Comparison of ENCODE assay signal across 8 cellular contexts in genomic region chr15:41772720-41773331, GRCh38. TPM values are rescaled to one million over a fixed set of nuclear protein-coding genes. Genes with fewer than 3 reads are reported as not detected.
DNase-seq lines count a peak whose midpoint lies in the region; ATAC-seq and TF ChIP-seq lines count a peak whose summit lies in the region.

No MANE protein-coding gene starts in this region.

- peak overlapping the region; percentile 49 for H3K4me3 ChIP-seq in GM23338

- H3K27ac Mint-ChIP-seq in GM23338: peak overlapping the region; percentile 99; the same call in 1 of the 2 replicates
- H3K27ac Mint-ChIP-seq in effector memory CD8-positive, alpha-beta T cell: peak overlapping the region in 1 of 2 donors; percentile 97

- no peaks in the 10 kb centered on the region for H3K9me3 Mint-ChIP-seq in GM23338
- no peaks in the 10 kb centered on the region for H3K9me3 Mint-ChIP-seq in effector memory CD8-positive, alpha-beta T cell

- H3K4me1 ChIP-seq in GM23338 (ENCODE audit: insufficient read depth): peaks cover 27% of the 10 kb centered on the region

- DNase-seq in AML-193 (lab: John Stamatoyannopoulos, UW): peak; percentile 73 to 76
- DNase-seq in GM23338 (ENCODE audit: low spot score): peak; percentile 86
- DNase-seq in NCI-H526 (lab: John Stamatoyannopoulos, UW): peak; percentile 43 to 73
- peak; percentile 53 for DNase-seq in activated CD4-positive, alpha-beta T cell treated with anti-CD3 and anti-CD28 coated beads, Interleukin-2, amount 50 U/mL, for 1 hour
- peak; percentile 46 to 68 (median 58) for DNase-seq in effector memory CD8-positive, alpha-beta T cell
- DNase-seq in midbrain (lab: John Stamatoyannopoulos, UW): peak; percentile 59
- DNase-seq in stimulated activated naive CD4-positive, alpha-beta T cell (lab: John Stamatoyannopoulos, UW): peak; percentile 27 to 71 (median 54)

- H3K27me3 Mint-ChIP-seq in GM23338 (ENCODE audit: insufficient read depth, low read depth, poor library complexity): peaks cover 2% of the 10 kb centered on the region
- H3K27me3 Mint-ChIP-seq in effector memory CD8-positive, alpha-beta T cell: no peaks in the 10 kb centered on the region

- H3K36me3 ChIP-seq in GM23338 (ENCODE audit: insufficient read depth): no peaks in the 10 kb centered on the region

- H3K4me1 Mint-ChIP-seq in GM23338: peaks cover 33% of the 10 kb centered on the region
- peaks cover 40 to 45% of the 10 kb centered on the region in 2 donors for H3K4me1 Mint-ChIP-seq in effector memory CD8-positive, alpha-beta T cell (ENCODE audit: low read depth in 2 of 2)

- H4K20me1 ChIP-seq in GM23338 (replicated peaks; ENCODE audit: insufficient read depth): no peaks in the 10 kb centered on the region; the same call in 1 of the 2 replicates

- H3K36me3 Mint-ChIP-seq in GM23338 (ENCODE audit: low read depth): no peaks in the 10 kb centered on the region
- peaks cover 18% of the 10 kb centered on the region for H3K36me3 Mint-ChIP-seq in effector memory CD8-positive, alpha-beta T cell (ENCODE audit: insufficient read depth)

- no peak overlapping the region for H2AFZ ChIP-seq in GM23338

- ATAC-seq in GM23338: peak; percentile 7
- ATAC-seq in effector memory CD8-positive, alpha-beta T cell (replicated peaks): peak; percentile 18
- no peak for ATAC-seq in GM18861 (IDR thresholded peaks at IDR 0.05; ENCODE audit: unreplicated experiment)

- TF ChIP-seq CTCF in GM23338 (conservative IDR thresholded peaks at IDR 0.05; ENCODE audit: low read depth in 2 of 2): peak; percentile 71 to 78

- peaks cover 15% of the 10 kb centered on the region for H3F3A ChIP-seq in GM23338 (replicated peaks; ENCODE audit: low read depth)

- H3K79me2 ChIP-seq in GM23338 (replicated peaks; ENCODE audit: insufficient read depth): peaks cover 8% of the 10 kb centered on the region

- H3K27ac ChIP-seq in GM23338 (ENCODE audit: low read depth): peak overlapping the region; percentile 95

- peak overlapping the region; percentile 72 for H3K4me2 ChIP-seq in GM23338

- H3K27me3 ChIP-seq in GM23338 (ENCODE audit: insufficient read depth): no peaks in the 10 kb centered on the region

- peak overlapping the region; percentile 86 for H3K4me3 Mint-ChIP-seq in GM23338
- H3K4me3 Mint-ChIP-seq in effector memory CD8-positive, alpha-beta T cell: no peak overlapping the region

- H3K9me2 ChIP-seq in GM23338 (ENCODE audit: insufficient read depth): no peaks in the 10 kb centered on the region

TF ChIP-seq in GM23338, 12 proteins besides CTCF, POLR2A, EP300 and RAD21:
- TF ChIP-seq ZNF331 (CRISPR knock-in tag; IDR thresholded peaks at IDR 0.05; ENCODE audit: low read depth) (no peak), CREB1 (CRISPR knock-in tag; IDR thresholded peaks at IDR 0.05; ENCODE audit: low read depth) (no peak), ZNF114 (CRISPR knock-in tag; IDR thresholded peaks at IDR 0.05) (no peak), EZH2 (IDR thresholded peaks at IDR 0.05; ENCODE audit: low read depth, unreplicated experiment) (no peak), JUNB (IDR thresholded peaks at IDR 0.05; ENCODE audit: unreplicated experiment) (no peak), NANOG (IDR thresholded peaks at IDR 0.05; ENCODE audit: borderline replicate concordance) (no peak)

RNA-seq across cellular contexts. Expression of gene MAPKBP1, which starts 1.5 kb away (rescaled TPM):
- 8.9 and 10.2 TPM in 2 replicates for total RNA-seq in GM23338 (2014; rRNA removed; shearing (Covaris generic))
- polyA plus RNA-seq in GM23338 (2016; fragmentation: Nextera tagmentation; extraction: Ambion mirVana): 1.9 and 2.7 TPM in 2 replicates

RNA-seq across cellular contexts. Expression of gene JMJD7, which starts 55.1 kb away (rescaled TPM):
- total RNA-seq in GM23338 (2014; rRNA removed; shearing (Covaris generic)): 8.5 and 13.8 TPM in 2 replicates
- 8.2 and 9.2 TPM in 2 replicates for polyA plus RNA-seq in GM23338 (2016; fragmentation: Nextera tagmentation; extraction: Ambion mirVana)
